Comparison of ENCODE assay signal across 1 cellular context in the genomic region with DNA sequence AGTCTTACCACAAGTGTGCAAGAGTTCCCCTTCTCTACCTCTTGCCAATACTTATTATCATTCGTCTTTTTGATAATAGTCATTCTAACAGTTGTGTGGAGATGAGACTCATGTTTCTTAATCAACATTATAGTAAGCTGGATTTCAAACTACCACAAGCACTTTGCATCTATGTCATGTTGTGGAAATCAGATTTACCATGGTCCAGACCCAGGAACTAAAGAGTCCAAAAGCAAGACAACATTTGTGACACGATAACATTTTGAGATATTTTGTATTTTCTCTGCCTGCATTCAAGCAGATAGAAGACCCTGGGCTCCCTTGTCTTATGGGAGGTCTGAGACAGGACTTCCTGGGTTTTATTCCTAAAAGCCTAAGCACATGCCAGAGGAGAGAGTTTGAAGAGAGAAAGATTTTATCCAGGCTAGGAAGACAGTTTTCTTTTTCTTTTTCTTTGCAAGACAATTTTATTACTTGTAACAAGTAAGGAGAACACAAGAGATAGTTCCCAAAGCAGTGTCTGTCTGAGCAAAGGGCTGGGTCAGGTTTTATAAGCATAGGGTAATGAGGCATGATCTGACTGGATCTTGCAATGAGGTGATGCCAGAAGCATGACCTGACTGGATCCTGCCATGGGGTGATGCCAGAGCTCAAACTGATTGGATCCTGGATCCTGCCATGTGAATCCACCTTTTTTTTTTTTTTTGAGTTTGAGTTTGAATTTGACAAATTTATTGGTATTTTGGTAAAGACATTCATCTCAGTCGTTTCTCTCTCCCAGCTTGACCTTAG.
A peak's percentile ranks its signal among the peaks of the same experiment; 100 is the strongest.
TF ChIP-seq lines count a peak whose summit lies in the region.

No MANE protein-coding gene starts in this region.

TF ChIP-seq in K562, 482 proteins besides CTCF, POLR2A, EP300 and RAD21 (continued from another document and continues in another):
- TF ChIP-seq, protein P1, sequence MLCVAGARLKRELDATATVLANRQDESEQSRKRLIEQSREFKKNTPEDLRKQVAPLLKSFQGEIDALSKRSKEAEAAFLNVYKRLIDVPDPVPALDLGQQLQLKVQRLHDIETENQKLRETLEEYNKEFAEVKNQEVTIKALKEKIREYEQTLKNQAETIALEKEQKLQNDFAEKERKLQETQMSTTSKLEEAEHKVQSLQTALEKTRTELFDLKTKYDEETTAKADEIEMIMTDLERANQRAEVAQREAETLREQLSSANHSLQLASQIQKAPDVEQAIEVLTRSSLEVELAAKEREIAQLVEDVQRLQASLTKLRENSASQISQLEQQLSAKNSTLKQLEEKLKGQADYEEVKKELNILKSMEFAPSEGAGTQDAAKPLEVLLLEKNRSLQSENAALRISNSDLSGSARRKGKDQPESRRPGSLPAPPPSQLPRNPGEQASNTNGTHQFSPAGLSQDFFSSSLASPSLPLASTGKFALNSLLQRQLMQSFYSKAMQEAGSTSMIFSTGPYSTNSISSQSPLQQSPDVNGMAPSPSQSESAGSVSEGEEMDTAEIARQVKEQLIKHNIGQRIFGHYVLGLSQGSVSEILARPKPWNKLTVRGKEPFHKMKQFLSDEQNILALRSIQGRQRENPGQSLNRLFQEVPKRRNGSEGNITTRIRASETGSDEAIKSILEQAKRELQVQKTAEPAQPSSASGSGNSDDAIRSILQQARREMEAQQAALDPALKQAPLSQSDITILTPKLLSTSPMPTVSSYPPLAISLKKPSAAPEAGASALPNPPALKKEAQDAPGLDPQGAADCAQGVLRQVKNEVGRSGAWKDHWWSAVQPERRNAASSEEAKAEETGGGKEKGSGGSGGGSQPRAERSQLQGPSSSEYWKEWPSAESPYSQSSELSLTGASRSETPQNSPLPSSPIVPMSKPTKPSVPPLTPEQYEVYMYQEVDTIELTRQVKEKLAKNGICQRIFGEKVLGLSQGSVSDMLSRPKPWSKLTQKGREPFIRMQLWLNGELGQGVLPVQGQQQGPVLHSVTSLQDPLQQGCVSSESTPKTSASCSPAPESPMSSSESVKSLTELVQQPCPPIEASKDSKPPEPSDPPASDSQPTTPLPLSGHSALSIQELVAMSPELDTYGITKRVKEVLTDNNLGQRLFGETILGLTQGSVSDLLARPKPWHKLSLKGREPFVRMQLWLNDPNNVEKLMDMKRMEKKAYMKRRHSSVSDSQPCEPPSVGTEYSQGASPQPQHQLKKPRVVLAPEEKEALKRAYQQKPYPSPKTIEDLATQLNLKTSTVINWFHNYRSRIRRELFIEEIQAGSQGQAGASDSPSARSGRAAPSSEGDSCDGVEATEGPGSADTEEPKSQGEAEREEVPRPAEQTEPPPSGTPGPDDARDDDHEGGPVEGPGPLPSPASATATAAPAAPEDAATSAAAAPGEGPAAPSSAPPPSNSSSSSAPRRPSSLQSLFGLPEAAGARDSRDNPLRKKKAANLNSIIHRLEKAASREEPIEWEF (CRISPR knock-in tag; IDR thresholded peaks at IDR 0.05): 0 out of 2 replicates have a peak, but pooled peaks have one; percentile 36
- TF ChIP-seq ELK3 (CRISPR knock-in tag; IDR thresholded peaks at IDR 0.05): 0 out of 2 replicates have a peak, but pooled peaks have one; percentile 65
- TF ChIP-seq ASH1L (IDR thresholded peaks at IDR 0.05; ENCODE audit: borderline replicate concordance, low read depth, partially characterized antibody): no peak
- TF ChIP-seq VEZF1 (CRISPR knock-in tag; IDR thresholded peaks at IDR 0.05): peak; percentile 18; the same call in 1 of the 2 replicates
- TF ChIP-seq HEY1 (CRISPR knock-in tag; IDR thresholded peaks at IDR 0.05; ENCODE audit: borderline replicate concordance): no peak; the same call in 1 of the 2 replicates
- TF ChIP-seq, protein P2, sequence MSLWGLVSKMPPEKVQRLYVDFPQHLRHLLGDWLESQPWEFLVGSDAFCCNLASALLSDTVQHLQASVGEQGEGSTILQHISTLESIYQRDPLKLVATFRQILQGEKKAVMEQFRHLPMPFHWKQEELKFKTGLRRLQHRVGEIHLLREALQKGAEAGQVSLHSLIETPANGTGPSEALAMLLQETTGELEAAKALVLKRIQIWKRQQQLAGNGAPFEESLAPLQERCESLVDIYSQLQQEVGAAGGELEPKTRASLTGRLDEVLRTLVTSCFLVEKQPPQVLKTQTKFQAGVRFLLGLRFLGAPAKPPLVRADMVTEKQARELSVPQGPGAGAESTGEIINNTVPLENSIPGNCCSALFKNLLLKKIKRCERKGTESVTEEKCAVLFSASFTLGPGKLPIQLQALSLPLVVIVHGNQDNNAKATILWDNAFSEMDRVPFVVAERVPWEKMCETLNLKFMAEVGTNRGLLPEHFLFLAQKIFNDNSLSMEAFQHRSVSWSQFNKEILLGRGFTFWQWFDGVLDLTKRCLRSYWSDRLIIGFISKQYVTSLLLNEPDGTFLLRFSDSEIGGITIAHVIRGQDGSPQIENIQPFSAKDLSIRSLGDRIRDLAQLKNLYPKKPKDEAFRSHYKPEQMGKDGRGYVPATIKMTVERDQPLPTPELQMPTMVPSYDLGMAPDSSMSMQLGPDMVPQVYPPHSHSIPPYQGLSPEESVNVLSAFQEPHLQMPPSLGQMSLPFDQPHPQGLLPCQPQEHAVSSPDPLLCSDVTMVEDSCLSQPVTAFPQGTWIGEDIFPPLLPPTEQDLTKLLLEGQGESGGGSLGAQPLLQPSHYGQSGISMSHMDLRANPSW (CRISPR knock-in tag; IDR thresholded peaks at IDR 0.05): no peak
- no peak for TF ChIP-seq ZC3H11A (IDR thresholded peaks at IDR 0.05; ENCODE audit: low read depth, low read length)
- TF ChIP-seq ZNF280A (IDR thresholded peaks at IDR 0.05; ENCODE audit: low read depth, partially characterized antibody): no peak
- TF ChIP-seq ZNF766 (CRISPR knock-in tag; conservative IDR thresholded peaks at IDR 0.05): no peak; the same call in 1 of the 2 replicates
- no peak for TF ChIP-seq ZNF274 (IDR thresholded peaks at IDR 0.05; ENCODE audit: borderline replicate concordance, low read depth, low read length)
- peak; percentile 81 for TF ChIP-seq ZNF384 (IDR thresholded peaks at IDR 0.05; ENCODE audit: low read depth, low read length)
- TF ChIP-seq, protein P3, sequence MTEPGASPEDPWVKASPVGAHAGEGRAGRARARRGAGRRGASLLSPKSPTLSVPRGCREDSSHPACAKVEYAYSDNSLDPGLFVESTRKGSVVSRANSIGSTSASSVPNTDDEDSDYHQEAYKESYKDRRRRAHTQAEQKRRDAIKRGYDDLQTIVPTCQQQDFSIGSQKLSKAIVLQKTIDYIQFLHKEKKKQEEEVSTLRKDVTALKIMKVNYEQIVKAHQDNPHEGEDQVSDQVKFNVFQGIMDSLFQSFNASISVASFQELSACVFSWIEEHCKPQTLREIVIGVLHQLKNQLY (CRISPR knock-in tag; conservative IDR thresholded peaks at IDR 0.05): no peak
- no peak for TF ChIP-seq KLF13 (tag; IDR thresholded peaks at IDR 0.05; ENCODE audit: borderline replicate concordance, low read depth)
- no peak for TF ChIP-seq RB1 (IDR thresholded peaks at IDR 0.05; ENCODE audit: low read depth)
- TF ChIP-seq MTF1 (CRISPR knock-in tag; IDR thresholded peaks at IDR 0.05; ENCODE audit: borderline replicate concordance): no peak
- TF ChIP-seq NR0B1 (IDR thresholded peaks at IDR 0.05; ENCODE audit: partially characterized antibody): no peak
- peak; percentile 60; the same call in 1 of the 2 replicates for TF ChIP-seq ZSCAN32 (CRISPR knock-in tag; IDR thresholded peaks at IDR 0.05)
- TF ChIP-seq ELF2 (CRISPR knock-in tag; IDR thresholded peaks at IDR 0.05): no peak
- TF ChIP-seq, protein P4, sequence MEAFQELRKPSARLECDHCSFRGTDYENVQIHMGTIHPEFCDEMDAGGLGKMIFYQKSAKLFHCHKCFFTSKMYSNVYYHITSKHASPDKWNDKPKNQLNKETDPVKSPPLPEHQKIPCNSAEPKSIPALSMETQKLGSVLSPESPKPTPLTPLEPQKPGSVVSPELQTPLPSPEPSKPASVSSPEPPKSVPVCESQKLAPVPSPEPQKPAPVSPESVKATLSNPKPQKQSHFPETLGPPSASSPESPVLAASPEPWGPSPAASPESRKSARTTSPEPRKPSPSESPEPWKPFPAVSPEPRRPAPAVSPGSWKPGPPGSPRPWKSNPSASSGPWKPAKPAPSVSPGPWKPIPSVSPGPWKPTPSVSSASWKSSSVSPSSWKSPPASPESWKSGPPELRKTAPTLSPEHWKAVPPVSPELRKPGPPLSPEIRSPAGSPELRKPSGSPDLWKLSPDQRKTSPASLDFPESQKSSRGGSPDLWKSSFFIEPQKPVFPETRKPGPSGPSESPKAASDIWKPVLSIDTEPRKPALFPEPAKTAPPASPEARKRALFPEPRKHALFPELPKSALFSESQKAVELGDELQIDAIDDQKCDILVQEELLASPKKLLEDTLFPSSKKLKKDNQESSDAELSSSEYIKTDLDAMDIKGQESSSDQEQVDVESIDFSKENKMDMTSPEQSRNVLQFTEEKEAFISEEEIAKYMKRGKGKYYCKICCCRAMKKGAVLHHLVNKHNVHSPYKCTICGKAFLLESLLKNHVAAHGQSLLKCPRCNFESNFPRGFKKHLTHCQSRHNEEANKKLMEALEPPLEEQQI (IDR thresholded peaks at IDR 0.05): no peak
- TF ChIP-seq, protein P5, sequence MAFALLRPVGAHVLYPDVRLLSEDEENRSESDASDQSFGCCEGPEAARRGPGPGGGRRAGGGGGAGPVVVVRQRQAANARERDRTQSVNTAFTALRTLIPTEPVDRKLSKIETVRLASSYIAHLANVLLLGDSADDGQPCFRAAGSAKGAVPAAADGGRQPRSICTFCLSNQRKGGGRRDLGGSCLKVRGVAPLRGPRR (CRISPR knock-in tag; IDR thresholded peaks at IDR 0.05): no peak
- TF ChIP-seq, protein P6, sequence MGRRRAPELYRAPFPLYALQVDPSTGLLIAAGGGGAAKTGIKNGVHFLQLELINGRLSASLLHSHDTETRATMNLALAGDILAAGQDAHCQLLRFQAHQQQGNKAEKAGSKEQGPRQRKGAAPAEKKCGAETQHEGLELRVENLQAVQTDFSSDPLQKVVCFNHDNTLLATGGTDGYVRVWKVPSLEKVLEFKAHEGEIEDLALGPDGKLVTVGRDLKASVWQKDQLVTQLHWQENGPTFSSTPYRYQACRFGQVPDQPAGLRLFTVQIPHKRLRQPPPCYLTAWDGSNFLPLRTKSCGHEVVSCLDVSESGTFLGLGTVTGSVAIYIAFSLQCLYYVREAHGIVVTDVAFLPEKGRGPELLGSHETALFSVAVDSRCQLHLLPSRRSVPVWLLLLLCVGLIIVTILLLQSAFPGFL (CRISPR knock-in tag; IDR thresholded peaks at IDR 0.05): no peak
- TF ChIP-seq MEF2A (IDR thresholded peaks at IDR 0.05; ENCODE audit: control insufficient read depth, low read depth, low read length): no peak
- no peak for TF ChIP-seq MEF2D (tag; conservative IDR thresholded peaks at IDR 0.05; ENCODE audit: low read depth)
- TF ChIP-seq PURB (CRISPR knock-in tag; IDR thresholded peaks at IDR 0.05; ENCODE audit: low read depth): no peak
